In genomic region chr4:26466871-26467270, GRCh38 we compare ENCODE assay signal across 31 cellular contexts. TPM values are rescaled to one million over a fixed set of nuclear protein-coding genes. Genes with fewer than 3 reads are reported as not detected.
"Had no signal": no experiment of that assay in that cellular context is flagged by ENCODE, and none has a peak within 500 bp of the region (broad histone marks: within the 10 kb centered on the region; RNA-seq: fewer than 3 reads in every experiment).

No MANE protein-coding gene starts in this region.

- H3K4me3 ChIP-seq: colonic mucosa, esophagus squamous epithelium, heart right ventricle, lung, prostate gland, right atrium auricular region, smooth muscle cell, stomach, thyroid gland, uterus had no signal

- H3K27ac Mint-ChIP-seq: effector memory CD8-positive, alpha-beta T cell; memory B cell; natural killer cell had no signal

- DNase-seq: colonic mucosa; dermis blood vessel endothelial cell; effector memory CD8-positive, alpha-beta T cell; erythroblast; esophagus squamous epithelium; foreskin melanocyte; glutamatergic neuron; heart right ventricle; hippocampal formation; kidney glomerular epithelial cell; left colon; natural killer cell; stimulated activated CD4-positive, alpha-beta T cell treated with anti-CD3 and anti-CD28 coated beads, Interleukin-12 subunit alpha, Interleukin-12 subunit beta, amount 100 ng/mL, for 4 hours; stimulated activated CD4-positive, alpha-beta T cell treated with anti-CD3 and anti-CD28 coated beads, Interleukin-1b, Interleukin-23, amount 100 ng/mL, for 48 hours; stimulated activated CD4-positive, alpha-beta T cell treated with anti-CD3 and anti-CD28 coated beads, Interleukin-4, amount 100 ng/mL, for 1 hour; stimulated activated naive CD4-positive, alpha-beta T cell treated with Interleukin-2 at 50 U/mL for 16 hours; stomach; trophoblast cell; uterus had no signal

- H3K4me3 Mint-ChIP-seq: effector memory CD8-positive, alpha-beta T cell; memory B cell; natural killer cell; stimulated activated effector memory CD8-positive, alpha-beta T cell treated with anti-CD3 and anti-CD28 coated beads, Interleukin-12 subunit alpha, Interleukin-12 subunit beta, amount 100 ng/mL, for 72 hours had no signal

- H3K27me3 ChIP-seq: colonic mucosa, right atrium auricular region, stomach, thyroid gland, uterus had no signal

- H3K9me3 Mint-ChIP-seq: effector memory CD8-positive, alpha-beta T cell; natural killer cell had no signal

- H3K4me1 Mint-ChIP-seq: natural killer cell; stimulated activated effector memory CD8-positive, alpha-beta T cell treated with anti-CD3 and anti-CD28 coated beads, Interleukin-12 subunit alpha, Interleukin-12 subunit beta, amount 100 ng/mL, for 72 hours had no signal

- H3K27ac ChIP-seq: colonic mucosa, esophagus squamous epithelium, heart right ventricle, prostate gland, right atrium auricular region, stomach, thyroid gland, uterus had no signal

- H3K36me3 Mint-ChIP-seq: memory B cell; natural killer cell; stimulated activated effector memory CD8-positive, alpha-beta T cell treated with anti-CD3 and anti-CD28 coated beads, Interleukin-12 subunit alpha, Interleukin-12 subunit beta, amount 100 ng/mL, for 72 hours had no signal

RNA-seq across cellular contexts. Expression of gene CCKAR, which starts 23.4 kb away (rescaled TPM):
- total RNA-seq: chondrocyte, colonic mucosa, dermis blood vessel endothelial cell, esophagus squamous epithelium, heart right ventricle, left colon, liver, mononuclear cell, natural killer cell, prostate gland, right atrium auricular region, sciatic nerve, subcutaneous adipose tissue, thyroid gland, uterus had no signal
